ENCODE assay signal across 8 cellular contexts in the genomic region with DNA sequence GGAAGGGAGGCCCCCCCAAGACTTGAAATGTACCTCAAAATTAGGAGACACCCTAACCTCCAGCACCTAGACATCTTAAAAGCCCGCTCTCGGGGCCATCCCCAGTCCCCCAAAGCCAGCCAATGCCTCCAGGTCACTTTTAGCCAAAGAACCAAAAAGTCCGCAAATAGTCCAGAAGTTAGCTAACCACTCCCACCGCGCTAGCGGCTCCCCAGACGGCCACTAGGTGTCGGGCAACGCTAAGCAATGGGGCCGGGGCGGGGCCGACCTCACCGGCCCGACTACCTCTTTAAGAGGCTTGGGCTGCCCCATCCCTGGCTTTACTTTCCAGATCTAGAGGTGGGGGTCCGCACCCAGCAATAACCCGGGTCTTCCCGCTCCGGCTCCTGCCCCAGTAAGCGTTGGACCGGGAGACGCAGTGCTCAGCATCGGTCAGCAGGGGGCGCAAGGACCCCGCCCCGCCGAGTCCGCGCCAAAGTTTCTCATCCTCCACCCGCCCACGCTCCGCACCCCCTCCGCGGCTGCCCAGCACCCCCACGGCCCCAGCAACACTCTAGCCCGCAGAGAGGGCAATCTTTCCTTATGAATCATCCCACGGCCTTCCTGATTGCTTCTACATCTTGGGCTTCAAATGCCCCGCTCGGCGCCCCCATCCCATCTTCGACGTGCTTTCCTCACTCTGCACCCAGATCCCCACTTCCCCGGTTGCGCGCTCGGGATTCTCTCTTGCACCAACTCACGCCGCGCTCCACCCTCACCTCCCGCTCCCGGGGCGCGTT. TPM values are rescaled to one million over a fixed set of nuclear protein-coding genes. Genes with fewer than 3 reads are reported as not detected.
DNase-seq lines count a peak whose midpoint lies in the region; ATAC-seq and TF ChIP-seq lines count a peak whose summit lies in the region.

No MANE protein-coding gene starts in this region.

- H3K4me3 ChIP-seq in OCI-LY3 (ENCODE audit: low read length) = peak overlapping the region; percentile 86
- H3K4me3 ChIP-seq in mucosa of stomach (ENCODE audit: low read length) = peak overlapping the region; percentile 40

- peak overlapping the region; percentile 98 for H3K4me2 ChIP-seq in OCI-LY3 (ENCODE audit: low read length)

- H3K27me3 ChIP-seq in OCI-LY3 (ENCODE audit: low read depth, low read length) (peaks cover 46% of the 10 kb centered on the region), mucosa of stomach (ENCODE audit: control insufficient read depth, insufficient read depth, low read length) (peaks cover 46% of the 10 kb centered on the region)

- peak overlapping the region; percentile 71; the same call in 1 of the 2 replicates for H2AFZ ChIP-seq in OCI-LY3 (ENCODE audit: low read depth, low read length)

- in situ Hi-C loops in ACHN (cut with HindIII; ENCODE audit: low pct_ligation_motif_present, low pct_unique_long_range_greater_than_20kb, low sequenced_read_pairs) = no loop called here

- ATAC-seq in GM18870 (IDR thresholded peaks at IDR 0.05; ENCODE audit: unreplicated experiment) = peak; percentile 57

- TF ChIP-seq CTCF in OCI-LY3 (IDR thresholded peaks at IDR 0.05; ENCODE audit: low read depth, low read length) = peak; percentile 100

- H3K36me3 ChIP-seq in OCI-LY3 (replicated peaks; ENCODE audit: low read depth, low read length) (no peaks in the 10 kb centered on the region), mucosa of stomach (ENCODE audit: control insufficient read depth, insufficient read depth, low read length) (no peaks in the 10 kb centered on the region)

- peak overlapping the region; percentile 62 for H3K9ac ChIP-seq in OCI-LY3 (ENCODE audit: low read length)
- H3K9ac ChIP-seq in mucosa of stomach (ENCODE audit: low read length) = peak overlapping the region; percentile 78

- peak; percentile 92 for DNase-seq in ACHN
- DNase-seq in HT1080 (ENCODE audit: low read depth) = peak; percentile 85
- peak; percentile 76 for DNase-seq in activated T-cell treated with anti-CD3 and anti-CD28 coated beads for 48 hours (ENCODE audit: low read depth)
- peak; percentile 76 to 87 for DNase-seq in erythroblast (lab: John Stamatoyannopoulos, UW)
- peak; percentile 87 for DNase-seq in stimulated activated CD8-positive, alpha-beta memory T cell treated with anti-CD3 and anti-CD28 coated beads, Interleukin-4, amount 100 ng/mL, for 48 hours

- H3K9me3 ChIP-seq in OCI-LY3 (ENCODE audit: insufficient read depth, low read length) = no peaks in the 10 kb centered on the region
- H3K9me3 ChIP-seq in mucosa of stomach (ENCODE audit: control insufficient read depth, low read length) = no peaks in the 10 kb centered on the region

- H3K4me1 ChIP-seq in OCI-LY3 (ENCODE audit: low read length) (peaks cover 19% of the 10 kb centered on the region), mucosa of stomach (ENCODE audit: control insufficient read depth, insufficient read depth, low read length) (peaks cover 24% of the 10 kb centered on the region)

- no peak overlapping the region for H3K27ac ChIP-seq in OCI-LY3 (ENCODE audit: low read length)

- TF ChIP-seq POLR2A in erythroblast (IDR thresholded peaks at IDR 0.05; ENCODE audit: low read length) = no peak

- H4K20me1 ChIP-seq in OCI-LY3 (ENCODE audit: insufficient read depth, low read length) = no peaks in the 10 kb centered on the region

- H3K79me2 ChIP-seq in OCI-LY3 (ENCODE audit: low read length) = no peaks in the 10 kb centered on the region

RNA-seq across cellular contexts. Expression of a gene that starts 0.8 kb away (rescaled TPM):
- total RNA-seq in HT1080 (2014; rRNA removed; shearing (Covaris generic)) = 1.3 and 1.4 TPM in 2 replicates
- 3.4 and 4.9 TPM in 2 replicates for polyA plus RNA-seq in HT1080 (2015; cell fraction: cytosol; rRNA removed)
- 34.8 and 40.2 TPM in 2 replicates for polyA plus RNA-seq in HT1080 (2015; cell fraction: nucleus; rRNA removed)

RNA-seq across cellular contexts. Expression of a gene that starts 34.8 kb away (rescaled TPM):
- not detected in 2 replicates for total RNA-seq in HT1080 (2014; rRNA removed; shearing (Covaris generic))
- polyA plus RNA-seq in HT1080 (2015; cell fraction: cytosol; rRNA removed) = 0.25 TPM in 1 of 2 replicates, not detected in the other
- polyA plus RNA-seq in HT1080 (2015; cell fraction: nucleus; rRNA removed) = not detected in 2 replicates

RNA-seq across cellular contexts. Expression of a gene that starts 50.2 kb away (rescaled TPM):
- 38.7 and 46.4 TPM in 2 replicates for total RNA-seq in HT1080 (2014; rRNA removed; shearing (Covaris generic))
- polyA plus RNA-seq in HT1080 (2015; cell fraction: cytosol; rRNA removed) = 25.9 and 28.0 TPM in 2 replicates
- 71.5 and 71.7 TPM in 2 replicates for polyA plus RNA-seq in HT1080 (2015; cell fraction: nucleus; rRNA removed)
